8 cellular contexts compared by ENCODE assay signal in the genomic region with DNA sequence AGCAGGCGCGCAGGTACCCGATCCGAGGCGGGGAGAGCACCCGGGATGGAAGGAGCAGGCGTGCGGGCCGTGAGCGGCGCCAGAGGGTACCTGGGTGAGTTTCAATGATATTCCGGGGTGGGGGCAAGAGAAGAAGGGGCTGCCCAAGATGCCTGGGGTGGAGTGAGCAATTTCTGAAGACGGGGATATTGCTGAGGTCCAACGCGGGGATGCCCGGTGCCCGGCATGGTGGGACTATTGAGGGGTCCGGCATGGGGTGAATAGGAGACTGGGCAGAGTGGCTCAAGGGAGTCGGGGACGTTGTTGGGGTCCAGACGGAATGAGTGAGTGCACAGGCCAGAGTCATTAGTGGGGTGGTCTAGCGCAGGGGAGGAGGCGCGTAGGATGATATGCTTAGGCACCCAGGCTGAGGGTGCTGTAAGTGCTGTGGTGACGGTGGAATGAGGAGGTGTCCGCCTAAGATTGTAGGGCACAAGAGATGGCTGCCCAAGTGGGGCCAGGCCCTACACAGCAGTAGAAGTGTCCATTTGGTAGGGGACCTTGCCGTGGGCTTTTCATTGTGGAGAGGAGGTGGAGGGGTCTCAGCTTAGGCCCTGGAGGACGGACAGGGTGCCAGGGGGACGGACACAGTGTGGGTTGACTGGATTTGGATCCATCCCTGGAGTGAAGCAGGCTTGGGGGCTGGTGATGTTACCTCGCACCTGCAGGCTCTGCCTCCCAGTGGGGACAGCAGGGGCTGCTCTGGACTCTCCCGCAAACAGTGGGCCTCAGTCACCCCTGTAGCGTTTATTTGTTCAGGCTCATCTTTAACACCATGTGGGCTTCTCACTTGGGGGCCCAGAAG. TPM values are rescaled to one million over a fixed set of nuclear protein-coding genes. Genes with fewer than 3 reads are reported as not detected.
DNase-seq lines count a peak whose midpoint lies in the region; ATAC-seq lines count a peak whose summit lies in the region.

No MANE protein-coding gene starts in this region.

- peaks cover 10% of the 10 kb centered on the region for H3K36me3 Mint-ChIP-seq in activated CD4-positive, alpha-beta memory T cell treated with anti-CD3 and anti-CD28 coated beads, Interleukin-2, amount 10 ng/mL, durations not matched to agents 7 days and 5 days (ENCODE audit: low read depth)

- CTCF ChIA-PET in activated CD4-positive, alpha-beta memory T cell treated with anti-CD3 and anti-CD28 coated beads, Interleukin-2, amount 10 ng/mL, durations not matched to agents 7 days and 5 days (lab: Charles Lee) = interaction anchor here (0.7 to 1.8 kb wide), 5 partner anchors 9 to 219 kb away, joined by 3 to 7 read pairs (median 5); partner anchors contain the start of genes DOLPP1, ENDOG and SH3GLB2

- H3K4me3 Mint-ChIP-seq in activated CD4-positive, alpha-beta memory T cell treated with anti-CD3 and anti-CD28 coated beads, Interleukin-2, amount 10 ng/mL, durations not matched to agents 7 days and 5 days = peak overlapping the region; percentile 92

- peaks cover 27% of the 10 kb centered on the region for H3K4me1 Mint-ChIP-seq in activated CD4-positive, alpha-beta memory T cell treated with anti-CD3 and anti-CD28 coated beads, Interleukin-2, amount 10 ng/mL, durations not matched to agents 7 days and 5 days

- peaks cover 8% of the 10 kb centered on the region; the same call in 1 of the 2 replicates for H3K36me3 ChIP-seq in HAP-1 (replicated peaks)

- POLR2A ChIA-PET in activated CD4-positive, alpha-beta memory T cell treated with anti-CD3 and anti-CD28 coated beads, Interleukin-2, amount 10 ng/mL, durations not matched to agents 7 days and 5 days (lab: Charles Lee) = interaction anchor here (0.6 to 1.5 kb wide), 5 partner anchors 9 to 74 kb away, joined by 3 to 5 read pairs (median 4); partner anchors contain the start of genes PTPA and SH3GLB2

- H3K4me3 ChIP-seq in HAP-1 (peak overlapping the region; percentile 99), skeletal muscle cell (ENCODE audit: low read depth, low read length) (peak overlapping the region; percentile 97)

- peaks cover 7% of the 10 kb centered on the region for H3K4me1 ChIP-seq in HAP-1

- in situ Hi-C loops in HAP-1 (cut with MboI; ENCODE audit: low sequenced_read_pairs) = no loop called here

- intact Hi-C loops in left ventricle myocardium superior (cut with micrococcal nuclease) = no loop called here

- peak overlapping the region; percentile 56 for H3K27ac Mint-ChIP-seq in activated CD4-positive, alpha-beta memory T cell treated with anti-CD3 and anti-CD28 coated beads, Interleukin-2, amount 10 ng/mL, durations not matched to agents 7 days and 5 days

- H3K27me3 ChIP-seq in HAP-1 (ENCODE audit: low read depth) = no peaks in the 10 kb centered on the region

- no peaks in the 10 kb centered on the region for H3K9me3 ChIP-seq in HAP-1

- ATAC-seq in left ventricle myocardium superior = peak; percentile 2

- no peak for DNase-seq in HAP-1 (ENCODE audit: low spot score in 2 of 2)
- no peak for DNase-seq in activated CD4-positive, alpha-beta memory T cell treated with anti-CD3 and anti-CD28 coated beads, Interleukin-2, amount 10 ng/mL, durations not matched to agents 7 days and 5 days
- no peak for DNase-seq in left ventricle myocardium superior
- no peak for DNase-seq in skeletal muscle cell (ENCODE audit: low read depth)
- no peak for DNase-seq in 8988T
- no peak for DNase-seq in hippocampal formation (lab: John Stamatoyannopoulos, UW)
- DNase-seq in SHP77 treated with DMSO at 0.1 percent for 48 hours (lab: John Stamatoyannopoulos, UW) = no peak
- no peak for DNase-seq in NCI-H2107 treated with DMSO at 0.1 percent for 48 hours (lab: John Stamatoyannopoulos, UW; ENCODE audit: unreplicated experiment)

- no peaks in the 10 kb centered on the region for H3K27me3 Mint-ChIP-seq in activated CD4-positive, alpha-beta memory T cell treated with anti-CD3 and anti-CD28 coated beads, Interleukin-2, amount 10 ng/mL, durations not matched to agents 7 days and 5 days

- H3K9me3 Mint-ChIP-seq in activated CD4-positive, alpha-beta memory T cell treated with anti-CD3 and anti-CD28 coated beads, Interleukin-2, amount 10 ng/mL, durations not matched to agents 7 days and 5 days = no peaks in the 10 kb centered on the region

RNA-seq across cellular contexts. Expression of gene MIGA2, which starts 0.7 kb away (rescaled TPM):
- 10 to 100 TPM; 36.5 to 40.9 TPM for total RNA-seq in activated CD4-positive, alpha-beta memory T cell treated with anti-CD3 and anti-CD28 coated beads, Interleukin-2, amount 10 ng/mL, durations not matched to agents 7 days and 5 days
- total RNA-seq in left ventricle myocardium superior = 39.0 TPM

RNA-seq across cellular contexts. Expression of gene SH3GLB2, which starts 9.0 kb away (rescaled TPM):
- total RNA-seq in activated CD4-positive, alpha-beta memory T cell treated with anti-CD3 and anti-CD28 coated beads, Interleukin-2, amount 10 ng/mL, durations not matched to agents 7 days and 5 days = 10 to 100 TPM; 87.0 to 90.5 TPM
- 35.3 TPM for total RNA-seq in left ventricle myocardium superior

RNA-seq across cellular contexts. Expression of gene DOLPP1, which starts 43.8 kb away (rescaled TPM):
- 10 to 100 TPM; 12.9 to 16.3 TPM for total RNA-seq in activated CD4-positive, alpha-beta memory T cell treated with anti-CD3 and anti-CD28 coated beads, Interleukin-2, amount 10 ng/mL, durations not matched to agents 7 days and 5 days
- total RNA-seq in left ventricle myocardium superior = 5.2 TPM
